Comparison of ENCODE assay signal across 7 cellular contexts in genomic region chr12:106986625-106987389, GRCh38. TPM values are rescaled to one million over a fixed set of nuclear protein-coding genes. Genes with fewer than 3 reads are reported as not detected.
DNase-seq lines count a peak whose midpoint lies in the region; ATAC-seq, FAIRE-seq and TF ChIP-seq lines count a peak whose summit lies in the region.

TSS of gene MTERF2 (minus strand) at chr12:106987146. CDS start at chr12:106978714, 8,432 bp downstream.

- H3K27ac ChIP-seq in body of pancreas, result peak within 1 kb of the TSS; percentile 90 to 95 (median 92)

- peaks cover 0 to 2% of the 10 kb centered on the region in 2 donors for H3K36me3 ChIP-seq in body of pancreas (replicated peaks in 1 of 2; ENCODE audit: insufficient read depth in 1 of 2, low read depth in 2 of 2)

- no peaks in the 10 kb centered on the region for H3K9me3 ChIP-seq in body of pancreas

- peak; percentile 93 for DNase-seq in NCI-H2029 (lab: John Stamatoyannopoulos, UW)
- DNase-seq in body of pancreas, result peak; percentile 93 to 96 (median 95)
- peak; percentile 78 for DNase-seq in iPS DF 19.7 (ENCODE audit: low read depth, low spot score)
- peak; percentile 94 for DNase-seq in sciatic nerve (ENCODE audit: low spot score)

- TF ChIP-seq POLR2A in GM18505 (IDR thresholded peaks at IDR 0.05; ENCODE audit: borderline replicate concordance, extremely low read depth, insufficient read depth, insufficient read length) (peak; percentile 63), body of pancreas (IDR thresholded peaks at IDR 0.05) (peak; percentile 90 to 95 (median 95))

- no peaks in the 10 kb centered on the region for H3K27me3 ChIP-seq in body of pancreas

- ATAC-seq in GM18505 (IDR thresholded peaks at IDR 0.05; ENCODE audit: unreplicated experiment), result peak; percentile 93
- peak; percentile 89 for ATAC-seq in HG02970 (IDR thresholded peaks at IDR 0.05; ENCODE audit: low FRiP score, unreplicated experiment)
- ATAC-seq in body of pancreas, result peak; percentile 99
- peak; percentile 99 for ATAC-seq in sciatic nerve

- intact Hi-C loops in body of pancreas (cut with DNase I), result no loop called here
- intact Hi-C loops in sciatic nerve (cut with DNase I), result no loop called here

- peak within 1 kb of the TSS; percentile 20 to 44 for H3K4me3 ChIP-seq in body of pancreas

- peaks cover 37% of the 10 kb centered on the region for H3K4me1 ChIP-seq in body of pancreas

- peak; percentile 62 for FAIRE-seq in TTC549 (lab: Jason Lieb, UNC)

- TF ChIP-seq CTCF in body of pancreas (IDR thresholded peaks at IDR 0.05), result no peak

- 0 to 1% methylated on average over 35 to 43 of the region's 50 CpGs for WGBS in body of pancreas, 2 donors

RNA-seq across cellular contexts. Expression of gene MTERF2, which starts in this region (rescaled TPM):
- total RNA-seq in body of pancreas (10 to 100 TPM; 24.1 to 32.9 TPM), sciatic nerve (15.2 TPM)

Comparison
In these comparisons a context has a peak if more than half of its experiments do, and no peak if none do; other contexts are left out.
1. Peak in every context shown above with its lines: DNase-seq, ATAC-seq, H3K4me3 ChIP-seq and H3K27ac ChIP-seq.